ENCODE assay signal across 20 cellular contexts in genomic region chr2:157699806-157700205, GRCh38.
"Had no signal": no experiment of that assay in that cellular context is flagged by ENCODE, and none has a peak within 500 bp of the region (broad histone marks: within the 10 kb centered on the region; RNA-seq: fewer than 3 reads in every experiment).

No MANE protein-coding gene starts in this region.

- H3K27ac Mint-ChIP-seq: T-cell had no signal

- H3K4me1 Mint-ChIP-seq: T-cell had no signal

- ATAC-seq: T-cell had no signal

- DNase-seq: Karpas-422, KBM-7, MG63, NCI-H1092, NCI-H1105 treated with DMSO at 0.1 percent for 48 hours, NCI-H1417 treated with DMSO at 0.1 percent for 48 hours, NCI-H146, NCI-H1694 treated with DMSO at 0.1 percent for 48 hours, NCI-H1930, NCI-H2081, NCI-H345, NCI-H446 treated with DMSO at 0.1 percent for 48 hours, NCI-H510A treated with DMSO at 0.1 percent for 48 hours, NCI-H526 treated with DMSO at 0.1 percent for 48 hours, NCI-H748 treated with DMSO at 0.1 percent for 48 hours, RPMI8226, SHP77, SK-N-SH, SW 1271, T-cell had no signal

- H3K4me3 Mint-ChIP-seq: T-cell had no signal

- H3K27me3 Mint-ChIP-seq: T-cell had no signal
